In genomic region chr22:17924076-17924475, GRCh38 we compare ENCODE assay signal across 28 cellular contexts.
DNase-seq lines count a peak whose midpoint lies in the region; ATAC-seq and TF ChIP-seq lines count a peak whose summit lies in the region.
"Had no signal": no experiment of that assay in that cellular context is flagged by ENCODE, and none has a peak within 500 bp of the region (broad histone marks: within the 10 kb centered on the region; RNA-seq: fewer than 3 reads in every experiment).

No MANE protein-coding gene starts in this region.

- H3K27ac ChIP-seq in breast epithelium (peak overlapping the region; percentile 82 to 83), Karpas-422 (ENCODE audit: low read length) (peak overlapping the region; percentile 32; the same call in 1 of the 2 replicates)
- H3K27ac ChIP-seq: foreskin keratinocyte had no signal

- CTCF ChIA-PET in MCF 10A (lab: Yijun Ruan, JAX), result interaction anchor here (0.5 to 0.6 kb wide), 3 partner anchors 78 to 957 kb away, joined by 3 to 7 read pairs (median 4); no protein-coding TSS in a partner anchor

- peaks cover 35% of the 10 kb centered on the region; the same call in 1 of the 2 replicates for H4K20me1 ChIP-seq in Karpas-422 (ENCODE audit: insufficient read depth, low read depth, low read length)

- TF ChIP-seq POLR2A in breast epithelium (IDR thresholded peaks at IDR 0.05), result no peak

- H3K9me3 ChIP-seq in breast epithelium, result no peaks in the 10 kb centered on the region
- no peaks in the 10 kb centered on the region for H3K9me3 ChIP-seq in Karpas-422 (ENCODE audit: low read length)
- H3K9me3 ChIP-seq: ovary, SK-N-SH had no signal

- intact Hi-C loops in breast epithelium (cut with DNase I; ENCODE audit: low total_unique reads) (no loop called here), MCF 10A (cut with micrococcal nuclease) (no loop called here), sciatic nerve (cut with DNase I) (no loop called here)

- H3K4me1 Mint-ChIP-seq in MCF 10A (ENCODE audit: insufficient read depth, unreplicated experiment) (peaks cover 65% of the 10 kb centered on the region), chondrocyte (ENCODE audit: low read depth) (peaks cover 59% of the 10 kb centered on the region)

- no peaks in the 10 kb centered on the region for H3K9me2 ChIP-seq in Karpas-422 (replicated peaks; ENCODE audit: insufficient read depth, low read length)
- H3K9me2 ChIP-seq: SK-N-SH had no signal

- H3K4me2 ChIP-seq in Karpas-422 (ENCODE audit: low read depth, low read length, poor library complexity, severe bottlenecking), result no peak overlapping the region

- ATAC-seq in sciatic nerve, result no peak
- ATAC-seq in HG03469 (IDR thresholded peaks at IDR 0.05; ENCODE audit: unreplicated experiment), result no peak
- ATAC-seq in GM21528 (IDR thresholded peaks at IDR 0.05; ENCODE audit: low FRiP score, unreplicated experiment), result no peak
- ATAC-seq in activated CD4-positive, CD25-positive, alpha-beta regulatory T cell treated with anti-CD3 and anti-CD28 coated beads, Interleukin-2, amount 50 U/mL, for 24 hours, result no peak
- ATAC-seq: activated CD8-positive, alpha-beta memory T cell treated with anti-CD3 and anti-CD28 coated beads, Interleukin-2, amount 10 ng/mL, durations not matched to agents 7 days and 5 days; activated T-cell treated with anti-CD3 and anti-CD28 coated beads, Interleukin-2, amount 50 U/mL, for 4 hours; esophagus mucosa; foreskin keratinocyte had no signal

- peaks cover 100% of the 10 kb centered on the region for H3K79me2 ChIP-seq in Karpas-422 (ENCODE audit: low read length)

- H3K9me3 Mint-ChIP-seq in MCF 10A (ENCODE audit: unreplicated experiment) (no peaks in the 10 kb centered on the region), chondrocyte (ENCODE audit: low read depth) (no peaks in the 10 kb centered on the region)
- H3K9me3 Mint-ChIP-seq: activated naive CD8-positive, alpha-beta T cell treated with anti-CD3 and anti-CD28 coated beads, Interleukin-2, amount 10 ng/mL, durations not matched to agents 7 days and 5 days; activated T-cell treated with anti-CD3 and anti-CD28 coated beads, Interleukin-2, amount 50 U/mL, for 4 hours; CD4-positive, alpha-beta T cell; endodermal cell; nephron had no signal

- H3K9ac ChIP-seq in Karpas-422 (ENCODE audit: low read length), result no peak overlapping the region
- H3K9ac ChIP-seq: SK-N-SH had no signal

- H3K36me3 ChIP-seq in breast epithelium, result no peaks in the 10 kb centered on the region
- no peaks in the 10 kb centered on the region for H3K36me3 ChIP-seq in Karpas-422 (ENCODE audit: insufficient read depth, low read length)
- H3K36me3 ChIP-seq: ovary had no signal

- POLR2A ChIA-PET in MCF 10A (lab: Yijun Ruan, JAX), result no interaction called here

- H3K4me3 ChIP-seq in breast epithelium, result no peak overlapping the region
- H3K4me3 ChIP-seq in Karpas-422 (ENCODE audit: low read length), result no peak overlapping the region
- H3K4me3 ChIP-seq: ovary had no signal

- no peaks in the 10 kb centered on the region for H3K27me3 ChIP-seq in breast epithelium
- H3K27me3 ChIP-seq in Karpas-422 (ENCODE audit: low read length), result no peaks in the 10 kb centered on the region
- H3K27me3 ChIP-seq: foreskin keratinocyte, ovary had no signal

- TF ChIP-seq CTCF in breast epithelium (IDR thresholded peaks at IDR 0.05) (no peak), MCF 10A (IDR thresholded peaks at IDR 0.05; ENCODE audit: unreplicated experiment) (no peak), chondrocyte (IDR thresholded peaks at IDR 0.05) (no peak)

- DNase-seq in breast epithelium (ENCODE audit: low spot score in 2 of 2) (no peak), MCF 10A (ENCODE audit: unreplicated experiment) (no peak), Karpas-422 (no peak), chondrocyte (ENCODE audit: low spot score) (no peak), sciatic nerve (ENCODE audit: low spot score) (peak; percentile 23)
- DNase-seq: activated CD4-positive, alpha-beta T cell treated with anti-CD3 and anti-CD28 coated beads, Interleukin-2, amount 50 U/mL, for 4 hours; activated CD4-positive, CD25-positive, alpha-beta regulatory T cell; activated CD8-positive, alpha-beta memory T cell treated with anti-CD3 and anti-CD28 coated beads, Interleukin-2, amount 10 ng/mL, durations not matched to agents 7 days and 5 days; activated gamma-delta T cell; activated naive CD8-positive, alpha-beta T cell treated with anti-CD3 and anti-CD28 coated beads, Interleukin-2, amount 10 ng/mL, durations not matched to agents 7 days and 5 days; activated T-cell treated with anti-CD3 and anti-CD28 coated beads, Interleukin-2, amount 50 U/mL, for 4 hours; CD4-positive, alpha-beta T cell; DMS79 treated with DMSO at 0.1 percent for 48 hours; endodermal cell; foreskin keratinocyte; GDM1; H7; NCI-H146; RPMI8226; SK-N-SH; stimulated activated CD4-positive, alpha-beta T cell treated with anti-CD3 and anti-CD28 coated beads, Interleukin-12 subunit alpha, Interleukin-12 subunit beta, amount 100 ng/mL, for 4 hours; stimulated activated CD4-positive, alpha-beta T cell treated with anti-CD3 and anti-CD28 coated beads, Interleukin-4, amount 100 ng/mL, for 1 hour had no signal

- no TSS peak for BruUV-seq in MCF 10A (replicated peaks; lab: Mats Ljungman, UMichigan)

- no peak overlapping the region for H3K4me3 Mint-ChIP-seq in MCF 10A (ENCODE audit: unreplicated experiment)
- no peak overlapping the region for H3K4me3 Mint-ChIP-seq in chondrocyte (ENCODE audit: unreplicated experiment)
- H3K4me3 Mint-ChIP-seq: activated CD8-positive, alpha-beta memory T cell treated with anti-CD3 and anti-CD28 coated beads, Interleukin-2, amount 10 ng/mL, durations not matched to agents 7 days and 5 days; activated naive CD8-positive, alpha-beta T cell treated with anti-CD3 and anti-CD28 coated beads, Interleukin-2, amount 10 ng/mL, durations not matched to agents 7 days and 5 days; activated T-cell treated with anti-CD3 and anti-CD28 coated beads, Interleukin-2, amount 50 U/mL, for 4 hours; CD4-positive, alpha-beta T cell; endodermal cell had no signal

- H3K27me3 Mint-ChIP-seq in MCF 10A (ENCODE audit: insufficient read depth, unreplicated experiment), result no peaks in the 10 kb centered on the region
- no peaks in the 10 kb centered on the region for H3K27me3 Mint-ChIP-seq in chondrocyte (ENCODE audit: low read depth)
- H3K27me3 Mint-ChIP-seq: activated CD8-positive, alpha-beta memory T cell treated with anti-CD3 and anti-CD28 coated beads, Interleukin-2, amount 10 ng/mL, durations not matched to agents 7 days and 5 days; activated naive CD8-positive, alpha-beta T cell treated with anti-CD3 and anti-CD28 coated beads, Interleukin-2, amount 10 ng/mL, durations not matched to agents 7 days and 5 days; CD4-positive, alpha-beta T cell had no signal

- H3K27ac Mint-ChIP-seq in MCF 10A (ENCODE audit: low read depth, unreplicated experiment) (no peak overlapping the region), chondrocyte (ENCODE audit: unreplicated experiment) (peak overlapping the region; percentile 83)
- H3K27ac Mint-ChIP-seq: activated CD8-positive, alpha-beta memory T cell treated with anti-CD3 and anti-CD28 coated beads, Interleukin-2, amount 10 ng/mL, durations not matched to agents 7 days and 5 days; activated naive CD8-positive, alpha-beta T cell treated with anti-CD3 and anti-CD28 coated beads, Interleukin-2, amount 10 ng/mL, durations not matched to agents 7 days and 5 days; CD4-positive, alpha-beta T cell; endodermal cell had no signal

- peaks cover 21% of the 10 kb centered on the region for H3K36me3 Mint-ChIP-seq in MCF 10A (ENCODE audit: insufficient read depth, unreplicated experiment)
- no peaks in the 10 kb centered on the region for H3K36me3 Mint-ChIP-seq in chondrocyte (ENCODE audit: low read depth)
- H3K36me3 Mint-ChIP-seq: activated CD8-positive, alpha-beta memory T cell treated with anti-CD3 and anti-CD28 coated beads, Interleukin-2, amount 10 ng/mL, durations not matched to agents 7 days and 5 days; activated naive CD8-positive, alpha-beta T cell treated with anti-CD3 and anti-CD28 coated beads, Interleukin-2, amount 10 ng/mL, durations not matched to agents 7 days and 5 days had no signal

- H3K4me1 ChIP-seq in breast epithelium (peaks cover 14 to 31% of the 10 kb centered on the region in 2 donors), Karpas-422 (ENCODE audit: low read length) (peaks cover 92% of the 10 kb centered on the region)

- no peak overlapping the region for H2AFZ ChIP-seq in Karpas-422 (ENCODE audit: low read length)
